In the genomic region with DNA sequence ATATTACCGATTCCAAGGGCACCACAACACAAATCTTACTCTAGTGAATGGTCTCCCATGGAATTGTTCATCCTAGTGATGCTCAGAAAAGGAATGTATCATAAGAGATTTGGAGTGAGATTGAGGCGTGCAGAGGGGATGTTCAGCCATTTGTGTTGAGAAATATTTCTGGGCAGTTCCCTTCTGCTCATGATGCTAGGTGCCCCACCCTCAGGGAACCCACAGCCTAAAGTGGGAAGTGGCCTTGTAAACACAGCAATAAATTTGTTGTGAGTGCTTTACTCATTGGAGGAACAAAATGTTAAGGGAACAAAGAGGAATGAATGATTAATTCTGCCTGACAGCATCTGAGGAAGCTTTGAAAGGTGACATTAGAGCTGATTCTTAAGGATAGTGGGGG, we compare ENCODE assay signal across 14 cellular contexts.
DNase-seq lines count a peak whose midpoint lies in the region; ATAC-seq and TF ChIP-seq lines count a peak whose summit lies in the region.
"Had no signal": no experiment of that assay in that cellular context is flagged by ENCODE, and none has a peak within 500 bp of the region (broad histone marks: within the 10 kb centered on the region; RNA-seq: fewer than 3 reads in every experiment).

No MANE protein-coding gene starts in this region.

- H3K27ac Mint-ChIP-seq in natural killer cell (peak overlapping the region in 1 of 2 donors; percentile 3), T-helper 17 cell (peak overlapping the region; percentile 22)
- peak overlapping the region in 1 of 2 donors; percentile 9 for H3K27ac Mint-ChIP-seq in natural killer cell treated with Interleukin-12 subunit alpha and Interleukin-12 subunit beta and Interleukin-15 and Interleukin-18, amount 100 ng/mL, for 72 hours

- DNase-seq in natural killer cell (no peak), T-helper 17 cell (no peak), medulla oblongata (ENCODE audit: extremely low spot score) (peak; percentile 47), NCI-H2171 (lab: John Stamatoyannopoulos, UW) (no peak), caudate nucleus (lab: John Stamatoyannopoulos, UW) (no peak)
- no peak for DNase-seq in natural killer cell treated with Interleukin-12 subunit alpha and Interleukin-12 subunit beta and Interleukin-15 and Interleukin-18, amount 100 ng/mL, for 72 hours (ENCODE audit: low spot score)
- DNase-seq: NCI-H1092 treated with DMSO at 0.1 percent for 48 hours; NCI-H524; occipital lobe; stimulated activated CD4-positive, alpha-beta T cell treated with anti-CD3 and anti-CD28 coated beads, Interleukin-15, amount 100 ng/mL, for 24 hours had no signal

- H3K4me3 Mint-ChIP-seq in natural killer cell (no peak overlapping the region), T-helper 17 cell (no peak overlapping the region)
- H3K4me3 Mint-ChIP-seq in natural killer cell treated with Interleukin-12 subunit alpha and Interleukin-12 subunit beta and Interleukin-15 and Interleukin-18, amount 100 ng/mL, for 72 hours: no peak overlapping the region

- no peak overlapping the region for H3K27ac ChIP-seq in caudate nucleus (ENCODE audit: low read depth, low read length)
- H3K27ac ChIP-seq: RWPE1, tibial artery had no signal

- no peak for TF ChIP-seq CTCF in natural killer cell (IDR thresholded peaks at IDR 0.05)

- peak; percentile 50 to 83 (median 61) for ATAC-seq in natural killer cell
- ATAC-seq in natural killer cell treated with Interleukin-12 subunit alpha and Interleukin-12 subunit beta and Interleukin-15 and Interleukin-18, amount 100 ng/mL, for 72 hours: no peak
- peak; percentile 49 for ATAC-seq in T-helper 17 cell
- ATAC-seq in HG03439 (IDR thresholded peaks at IDR 0.05; ENCODE audit: unreplicated experiment): no peak
- ATAC-seq in GM18870 (IDR thresholded peaks at IDR 0.05; ENCODE audit: unreplicated experiment): no peak

- H3K4me1 Mint-ChIP-seq in natural killer cell (peaks cover 68 to 75% of the 10 kb centered on the region in 2 donors), T-helper 17 cell (peaks cover 19% of the 10 kb centered on the region)
- H3K4me1 Mint-ChIP-seq in natural killer cell treated with Interleukin-12 subunit alpha and Interleukin-12 subunit beta and Interleukin-15 and Interleukin-18, amount 100 ng/mL, for 72 hours (ENCODE audit: low read depth in 2 of 2): peaks cover 46% of the 10 kb centered on the region in 2 donors

- peaks cover 14% of the 10 kb centered on the region for H3K36me3 Mint-ChIP-seq in natural killer cell
- H3K36me3 Mint-ChIP-seq in natural killer cell treated with Interleukin-12 subunit alpha and Interleukin-12 subunit beta and Interleukin-15 and Interleukin-18, amount 100 ng/mL, for 72 hours: peaks cover 6% of the 10 kb centered on the region
- peaks cover 11% of the 10 kb centered on the region for H3K36me3 Mint-ChIP-seq in T-helper 17 cell (ENCODE audit: low read depth)

- H3K9me3 Mint-ChIP-seq in natural killer cell: no peaks in the 10 kb centered on the region
- H3K9me3 Mint-ChIP-seq in natural killer cell treated with Interleukin-12 subunit alpha and Interleukin-12 subunit beta and Interleukin-15 and Interleukin-18, amount 100 ng/mL, for 72 hours: no peaks in the 10 kb centered on the region

- no peaks in the 10 kb centered on the region for H3K9me3 ChIP-seq in T-helper 17 cell (ENCODE audit: control insufficient read depth, low read length, poor library complexity, severe bottlenecking)
- H3K9me3 ChIP-seq: tibial artery had no signal

- no peaks in the 10 kb centered on the region for H3K27me3 Mint-ChIP-seq in natural killer cell (ENCODE audit: low read depth in 2 of 2)
- H3K27me3 Mint-ChIP-seq in natural killer cell treated with Interleukin-12 subunit alpha and Interleukin-12 subunit beta and Interleukin-15 and Interleukin-18, amount 100 ng/mL, for 72 hours: no peaks in the 10 kb centered on the region
- no peaks in the 10 kb centered on the region for H3K27me3 Mint-ChIP-seq in T-helper 17 cell

- intact Hi-C loops in natural killer cell (cut with micrococcal nuclease): no loop called here

Comparison
In these comparisons a context has a peak if more than half of its experiments do, and no peak if none do; other contexts are left out.
1. ATAC-seq: peak in natural killer cell (3 of 3) and T-helper 17 cell (single experiment); none in natural killer cell treated with Interleukin-12 subunit alpha and Interleukin-12 subunit beta and Interleukin-15 and Interleukin-18, amount 100 ng/mL, for 72 hours (0 of 2), HG03439 (single experiment) and GM18870 (single experiment).